1 cellular context compared by ENCODE assay signal in genomic region chr10:6516277-6516676, GRCh38.
TF ChIP-seq lines count a peak whose summit lies in the region.

No MANE protein-coding gene starts in this region.

TF ChIP-seq in H1, 55 proteins besides CTCF, POLR2A, EP300 and RAD21:
- TF ChIP-seq KDM4A (IDR thresholded peaks at IDR 0.05; ENCODE audit: low read depth, low read length, severe bottlenecking) (no peak), ATF3 (IDR thresholded peaks at IDR 0.05; ENCODE audit: insufficient read depth, low read depth, low read length) (no peak), HDAC2 (IDR thresholded peaks at IDR 0.05; ENCODE audit: borderline replicate concordance in 1 of 2, low read depth in 2 of 2, low read length in 2 of 2) (no peak), BRCA1 (IDR thresholded peaks at IDR 0.05; ENCODE audit: low read depth, low read length) (no peak), USF2 (IDR thresholded peaks at IDR 0.05; ENCODE audit: low read length) (no peak), RFX5 (IDR thresholded peaks at IDR 0.05; ENCODE audit: borderline replicate concordance, low read depth, low read length) (no peak)
